In the genomic region with DNA sequence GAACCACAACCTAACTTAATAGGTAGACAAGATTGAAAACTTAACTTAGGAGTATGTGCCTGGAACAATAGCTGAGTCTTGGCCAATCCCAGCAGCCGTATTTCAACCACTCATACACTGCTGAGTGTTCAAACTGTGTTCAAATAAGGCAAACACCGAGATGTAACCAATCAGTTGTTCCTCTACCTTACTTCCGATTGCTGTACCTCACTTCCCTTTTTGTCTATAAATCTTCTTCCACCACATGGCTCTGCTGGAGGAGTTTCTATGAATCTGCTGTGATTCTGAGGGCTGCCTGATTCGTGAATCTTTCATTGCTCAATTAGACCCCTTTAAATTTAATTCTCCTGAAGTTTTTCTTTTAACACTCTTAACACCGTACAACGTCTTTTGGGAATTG, we compare ENCODE assay signal across 18 cellular contexts.
DNase-seq lines count a peak whose midpoint lies in the region; ATAC-seq and TF ChIP-seq lines count a peak whose summit lies in the region.
"Had no signal": no experiment of that assay in that cellular context is flagged by ENCODE, and none has a peak within 500 bp of the region (broad histone marks: within the 10 kb centered on the region; RNA-seq: fewer than 3 reads in every experiment).

No MANE protein-coding gene starts in this region.

- no peak for TF ChIP-seq POLR2A in NB4 (IDR thresholded peaks at IDR 0.05; ENCODE audit: extremely low read depth, insufficient read length)

- no peaks in the 10 kb centered on the region for H3K27me3 Mint-ChIP-seq in neural crest cell (ENCODE audit: low read depth)
- H3K27me3 Mint-ChIP-seq in stimulated activated naive CD8-positive, alpha-beta T cell treated with anti-CD3 and anti-CD28 coated beads, Interleukin-15, amount 100 ng/mL, for 72 hours = no peaks in the 10 kb centered on the region

- TF ChIP-seq CTCF in NB4 (IDR thresholded peaks at IDR 0.05; ENCODE audit: low read depth, low read length) (no peak), neural crest cell (conservative IDR thresholded peaks at IDR 0.05) (no peak)

- peaks cover 34% of the 10 kb centered on the region for H3K4me1 Mint-ChIP-seq in neural crest cell
- no peaks in the 10 kb centered on the region for H3K4me1 Mint-ChIP-seq in stimulated activated naive CD8-positive, alpha-beta T cell treated with anti-CD3 and anti-CD28 coated beads, Interleukin-15, amount 100 ng/mL, for 72 hours

- H3K36me3 Mint-ChIP-seq in neural crest cell (ENCODE audit: low read depth) = peaks cover 2% of the 10 kb centered on the region
- H3K36me3 Mint-ChIP-seq: CD8-positive, alpha-beta memory T cell had no signal

- no peak overlapping the region for H3K4me3 Mint-ChIP-seq in neural crest cell
- no peak overlapping the region for H3K4me3 Mint-ChIP-seq in stimulated activated naive CD8-positive, alpha-beta T cell treated with anti-CD3 and anti-CD28 coated beads, Interleukin-15, amount 100 ng/mL, for 72 hours
- H3K4me3 Mint-ChIP-seq: CD8-positive, alpha-beta memory T cell had no signal

- no peak overlapping the region for H3K4me3 ChIP-seq in NB4 (ENCODE audit: low read depth, low read length)

- DNase-seq in SKM-1 treated with dmso at 0.1 percent for 144 hours (lab: John Stamatoyannopoulos, UW; ENCODE audit: unreplicated experiment) = peak; percentile 21
- no peak for DNase-seq in SKM-1 (lab: John Stamatoyannopoulos, UW; ENCODE audit: unreplicated experiment)
- DNase-seq in NB4 (ENCODE audit: low read depth) = peak; percentile 30
- DNase-seq in OCI-M1 (lab: John Stamatoyannopoulos, UW) = peak; percentile 53
- no peak for DNase-seq in neural crest cell (ENCODE audit: low read depth, low spot score)
- DNase-seq in stimulated activated naive CD8-positive, alpha-beta T cell treated with anti-CD3 and anti-CD28 coated beads, Interleukin-15, amount 100 ng/mL, for 72 hours = no peak
- DNase-seq in activated gamma-delta T cell (lab: John Stamatoyannopoulos, UW) = no peak
- DNase-seq: AML-193; C1 segment of cervical spinal cord; Calu3; CD8-positive, alpha-beta memory T cell; GOT3; NCI-H1694 treated with DMSO at 0.1 percent for 48 hours; NCI-H2081 treated with DMSO at 0.1 percent for 48 hours; NCI-H2171 treated with DMSO at 0.1 percent for 48 hours; NCI-H524 treated with DMSO at 0.1 percent for 48 hours had no signal

- no peak for ATAC-seq in stimulated activated naive CD8-positive, alpha-beta T cell treated with anti-CD3 and anti-CD28 coated beads, Interleukin-15, amount 100 ng/mL, for 72 hours
- no peak for ATAC-seq in GM21381 (IDR thresholded peaks at IDR 0.05; ENCODE audit: unreplicated experiment)
- ATAC-seq: Panc1 had no signal

- peak overlapping the region; percentile 94 for H3K27ac Mint-ChIP-seq in neural crest cell (ENCODE audit: unreplicated experiment)
- H3K27ac Mint-ChIP-seq in stimulated activated naive CD8-positive, alpha-beta T cell treated with anti-CD3 and anti-CD28 coated beads, Interleukin-15, amount 100 ng/mL, for 72 hours = no peak overlapping the region

- H3K9me3 Mint-ChIP-seq in neural crest cell = peaks cover 2% of the 10 kb centered on the region
- H3K9me3 Mint-ChIP-seq in stimulated activated naive CD8-positive, alpha-beta T cell treated with anti-CD3 and anti-CD28 coated beads, Interleukin-15, amount 100 ng/mL, for 72 hours = peaks cover 0 to 11% of the 10 kb centered on the region in 2 donors

Comparison
In these comparisons a context has a peak if more than half of its experiments do, and no peak if none do; other contexts are left out.
1. DNase-seq: peak in SKM-1 treated with dmso at 0.1 percent for 144 hours (single experiment), NB4 (single experiment) and OCI-M1 (single experiment); none in SKM-1 (single experiment), neural crest cell (single experiment), stimulated activated naive CD8-positive, alpha-beta T cell treated with anti-CD3 and anti-CD28 coated beads, Interleukin-15, amount 100 ng/mL, for 72 hours (0 of 2) and activated gamma-delta T cell (single experiment).